8 cellular contexts compared by ENCODE assay signal in the genomic region with DNA sequence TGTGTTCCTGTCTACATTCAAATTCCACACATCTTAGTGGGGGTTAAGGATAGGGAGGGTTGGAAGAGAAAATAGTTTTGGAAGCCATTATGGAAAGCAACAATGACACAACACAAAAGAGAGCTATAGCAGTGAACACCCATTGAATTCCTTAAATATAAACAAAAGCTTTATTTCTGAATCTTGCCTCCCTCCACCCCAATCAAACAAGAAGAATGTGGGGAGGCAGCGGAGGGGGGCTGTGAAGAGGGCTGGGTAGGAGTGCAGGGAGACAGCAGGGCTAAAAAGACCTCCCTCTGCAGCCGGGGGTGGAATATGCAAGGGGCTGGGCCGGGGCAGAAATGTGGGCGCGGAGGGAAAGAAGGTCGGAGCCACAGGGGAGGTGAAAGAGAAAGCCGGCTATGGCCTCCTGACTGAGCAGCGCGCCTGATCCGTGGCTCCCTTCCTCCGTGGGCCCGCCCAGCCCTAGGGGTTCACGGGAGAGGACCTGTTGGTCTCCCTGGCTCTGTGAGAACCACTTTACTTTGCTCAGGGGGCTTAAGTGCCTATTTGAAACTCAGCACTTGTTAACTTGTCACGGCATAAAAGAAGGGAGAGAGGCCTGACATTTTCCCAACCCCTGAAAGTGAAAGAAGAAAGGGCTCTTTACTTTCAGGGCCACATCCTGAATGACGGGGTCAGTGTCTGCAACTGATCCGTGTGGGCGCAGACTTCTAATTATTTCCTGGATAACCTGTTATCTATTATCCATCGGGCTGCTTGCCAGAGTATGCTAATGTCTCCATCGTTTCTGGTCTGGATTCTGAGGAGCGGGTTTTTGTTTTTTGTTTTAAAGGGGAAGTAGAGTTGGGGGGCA.
DNase-seq lines count a peak whose midpoint lies in the region; ATAC-seq and TF ChIP-seq lines count a peak whose summit lies in the region.

No MANE protein-coding gene starts in this region.

- POLR2A ChIA-PET in PC-3 (lab: Charles Lee; ENCODE audit: unreplicated experiment), result no interaction called here

- H3K9ac ChIP-seq in GM23248, result peak overlapping the region; percentile 79
- H3K9ac ChIP-seq in iPS-15b (ENCODE audit: low read depth, low read length), result peak overlapping the region; percentile 17
- H3K9ac ChIP-seq in PC-3 (ENCODE audit: low read length), result no peak overlapping the region

- in situ Hi-C loops in GM23248 (cut with MboI), result loop anchor here (10.0 kb wide), 1 partner anchor 175 kb away; no protein-coding TSS in a partner anchor
- in situ Hi-C loops in astrocyte of the spinal cord (cut with HindIII; ENCODE audit: low sequenced_read_pairs), result no loop called here

- intact Hi-C loops in sciatic nerve (cut with DNase I) (no loop called here), PC-3 (cut with micrococcal nuclease) (no loop called here)

- H3K9me2 ChIP-seq in GM23248 (ENCODE audit: insufficient read depth) (no peaks in the 10 kb centered on the region), PC-3 (replicated peaks; ENCODE audit: low read length) (no peaks in the 10 kb centered on the region)

- peak overlapping the region; percentile 92 for H2AFZ ChIP-seq in ACC112 (ENCODE audit: low read length, unreplicated experiment)
- peak overlapping the region; percentile 95 for H2AFZ ChIP-seq in GM23248
- H2AFZ ChIP-seq in PC-3 (ENCODE audit: low read length), result no peak overlapping the region

- peaks cover 37% of the 10 kb centered on the region for H3K4me1 ChIP-seq in ACC112 (ENCODE audit: control insufficient read depth, insufficient read depth, low read length, unreplicated experiment)
- peaks cover 38% of the 10 kb centered on the region for H3K4me1 ChIP-seq in GM23248 (ENCODE audit: insufficient read depth)
- peaks cover 40% of the 10 kb centered on the region for H3K4me1 ChIP-seq in SJSA1 (replicated peaks)
- peaks cover 18% of the 10 kb centered on the region for H3K4me1 ChIP-seq in iPS-15b (ENCODE audit: control insufficient read depth, insufficient read depth, low read length)
- peaks cover 44% of the 10 kb centered on the region for H3K4me1 ChIP-seq in PC-3 (ENCODE audit: insufficient read depth, low read length)

- H3K4me2 ChIP-seq in GM23248 (ENCODE audit: unreplicated experiment), result peak overlapping the region; percentile 93
- H3K4me2 ChIP-seq in PC-3 (ENCODE audit: low read length), result no peak overlapping the region

- H3K4me3 ChIP-seq in ACC112 (ENCODE audit: low read depth, low read length) (peak overlapping the region; percentile 65), GM23248 (peak overlapping the region; percentile 61), SJSA1 (peak overlapping the region; percentile 15), astrocyte of the spinal cord (ENCODE audit: low read depth, low read length) (no peak overlapping the region), iPS-15b (ENCODE audit: low read depth, low read length) (no peak overlapping the region), PC-3 (ENCODE audit: low read length) (no peak overlapping the region)

- peak; percentile 67 for DNase-seq in GM23248
- peak; percentile 74 to 78 for DNase-seq in SJSA1 (ENCODE audit: low read depth in 1 of 2, low spot score in 2 of 2)
- DNase-seq in astrocyte of the spinal cord (ENCODE audit: low read depth, low spot score), result peak; percentile 54
- DNase-seq in sciatic nerve (ENCODE audit: low spot score), result peak; percentile 76
- DNase-seq in PC-3, result no peak
- no peak for DNase-seq in H4 (ENCODE audit: low spot score)

- H3K27me3 ChIP-seq in ACC112 (ENCODE audit: insufficient read depth, low read length) (no peaks in the 10 kb centered on the region), GM23248 (replicated peaks; ENCODE audit: insufficient read depth) (no peaks in the 10 kb centered on the region), SJSA1 (replicated peaks) (no peaks in the 10 kb centered on the region), iPS-15b (ENCODE audit: control insufficient read depth, insufficient read depth, low read length) (no peaks in the 10 kb centered on the region), PC-3 (ENCODE audit: low read length) (no peaks in the 10 kb centered on the region)

- TF ChIP-seq CTCF in astrocyte of the spinal cord (IDR thresholded peaks at IDR 0.05; ENCODE audit: low read depth, low read length) (peak; percentile 2), PC-3 (conservative IDR thresholded peaks at IDR 0.05; ENCODE audit: low read depth, low read length) (no peak)

- H3K36me3 ChIP-seq in ACC112 (ENCODE audit: insufficient read depth, low read length) (no peaks in the 10 kb centered on the region), GM23248 (ENCODE audit: low read depth) (no peaks in the 10 kb centered on the region), SJSA1 (no peaks in the 10 kb centered on the region), iPS-15b (ENCODE audit: control insufficient read depth, insufficient read depth, low read length) (no peaks in the 10 kb centered on the region), PC-3 (ENCODE audit: low read depth, low read length) (no peaks in the 10 kb centered on the region)

- H3K27ac ChIP-seq in ACC112 (ENCODE audit: low read depth, low read length), result peak overlapping the region; percentile 90
- H3K27ac ChIP-seq in GM23248, result peak overlapping the region; percentile 74
- peak overlapping the region; percentile 92 for H3K27ac ChIP-seq in SJSA1
- no peak overlapping the region for H3K27ac ChIP-seq in PC-3 (ENCODE audit: low read length)

- H4K20me1 ChIP-seq in GM23248 (ENCODE audit: insufficient read depth) (no peaks in the 10 kb centered on the region), PC-3 (ENCODE audit: low read length) (no peaks in the 10 kb centered on the region)

- no TSS peak for BruUV-seq in PC-3 (replicated peaks; lab: Mats Ljungman, UMichigan)

- H3K9me3 ChIP-seq in GM23248 (ENCODE audit: low read depth) (no peaks in the 10 kb centered on the region), SJSA1 (replicated peaks) (no peaks in the 10 kb centered on the region), iPS-15b (ENCODE audit: control insufficient read depth, insufficient read depth, low read length) (no peaks in the 10 kb centered on the region), PC-3 (ENCODE audit: low read length) (no peaks in the 10 kb centered on the region)

- CTCF ChIA-PET in PC-3 (lab: Charles Lee), result interaction anchor here (0.7 kb wide), 1 partner anchor 130 kb away, joined by 3 read pairs; no protein-coding TSS in a partner anchor

- ATAC-seq in sciatic nerve (peak; percentile 83), PC-3 (no peak)

- H3F3A ChIP-seq in GM23248 (ENCODE audit: insufficient read depth) (peaks cover 28% of the 10 kb centered on the region), PC-3 (ENCODE audit: low read length, unreplicated experiment) (peaks cover 14% of the 10 kb centered on the region)

- WGBS in GM23248 (ENCODE audit: low coverage in 1 of 2, low lambda C conversion rate in 2 of 2, missing lambda C conversion rate in 2 of 2), 2 experiments, result 2 to 5% methylated on average over 18 to 20 of the region's 20 CpGs

- H3K79me2 ChIP-seq in ACC112 (ENCODE audit: control insufficient read depth, insufficient read depth, low read length, unreplicated experiment) (no peaks in the 10 kb centered on the region), GM23248 (ENCODE audit: insufficient read depth) (no peaks in the 10 kb centered on the region), PC-3 (ENCODE audit: low read length) (no peaks in the 10 kb centered on the region)

Comparison
In these comparisons a context has a peak if more than half of its experiments do, and no peak if none do; other contexts are left out.
1. H3K4me3 ChIP-seq: peak in ACC112 (single experiment), GM23248 (single experiment) and SJSA1 (single experiment); none in astrocyte of the spinal cord (single experiment), iPS-15b (single experiment) and PC-3 (single experiment).
2. DNase-seq: peak in GM23248 (single experiment), SJSA1 (2 of 2), astrocyte of the spinal cord (single experiment) and sciatic nerve (single experiment); none in PC-3 (single experiment) and H4 (single experiment).